22 cellular contexts compared by ENCODE assay signal in genomic region chr7:37908221-37908788, GRCh38. TPM values are rescaled to one million over a fixed set of nuclear protein-coding genes. Genes with fewer than 3 reads are reported as not detected.
A peak's percentile ranks its signal among the peaks of the same experiment; 100 is the strongest.
DNase-seq lines count a peak whose midpoint lies in the region; ATAC-seq and TF ChIP-seq lines count a peak whose summit lies in the region.
"Had no signal": no experiment of that assay in that cellular context is flagged by ENCODE, and none has a peak within 500 bp of the region (broad histone marks: within the 10 kb centered on the region; RNA-seq: fewer than 3 reads in every experiment).

No MANE protein-coding gene starts in this region.

- H3K9me3 ChIP-seq in adipocyte (ENCODE audit: control insufficient read depth, low read length) = no peaks in the 10 kb centered on the region
- no peaks in the 10 kb centered on the region for H3K9me3 ChIP-seq in thoracic aorta
- H3K9me3 ChIP-seq: adrenal gland, right atrium auricular region had no signal

- no peak overlapping the region for H3K27ac Mint-ChIP-seq in Calu3 (ENCODE audit: unreplicated experiment)
- H3K27ac Mint-ChIP-seq: activated T-helper 2 cell treated with anti-CD3 and anti-CD28 coated beads, Interferon-gamma antibody, Interleukin-2, Interleukin-4, amounts not matched to agents 10 μg/mL and 5 μg/mL and 100 μg/mL, durations not matched to agents 14 hours and 24 hours and 36 hours; CD14-positive monocyte; dendritic cell treated with granulocyte-macrophage colony-stimulating factor and Interleukin-4, amounts not matched to agents 40 ng/mL and 50 ng/mL, for 4 days; mesothelial cell of epicardium; T-helper 1 cell treated with Interleukin-12 subunit alpha and Interleukin-12 subunit beta and Interleukin-4 antibody, amounts not matched to agents 30 μg/mL and 1 μg/mL, for 36 hours had no signal

- no peaks in the 10 kb centered on the region for H3K36me3 Mint-ChIP-seq in Calu3 (ENCODE audit: insufficient read depth, unreplicated experiment)
- H3K36me3 Mint-ChIP-seq: CD14-positive monocyte, mesothelial cell of epicardium had no signal

- in situ Hi-C loops in GM13976 (cut with MboI; ENCODE audit: low sequenced_read_pairs, unreplicated experiment) = loop anchor here (10.0 to 25.0 kb wide), 3 partner anchors 196 to 429 kb away; no protein-coding TSS in a partner anchor

- H3K36me3 ChIP-seq in adipocyte (ENCODE audit: control insufficient read depth, insufficient read depth, low read length, severe bottlenecking) (peaks cover 12% of the 10 kb centered on the region), thoracic aorta (no peaks in the 10 kb centered on the region)
- H3K36me3 ChIP-seq: adrenal gland, right atrium auricular region had no signal

- no peak overlapping the region for H3K9ac ChIP-seq in adipocyte (ENCODE audit: low read length)

- CTCF ChIA-PET in Calu3 (lab: Charles Lee) = interaction anchor here (0.8 to 1.3 kb wide), 2 partner anchors 8 to 269 kb away, joined by 3 to 4 read pairs; partner anchors contain the start of gene STARD3NL

- ATAC-seq in thoracic aorta (ENCODE audit: insufficient number of reproducible peaks, low FRiP score, low read depth) = no peak

- H3K27me3 ChIP-seq in adipocyte (replicated peaks; ENCODE audit: control insufficient read depth, insufficient read depth, low read length) (no peaks in the 10 kb centered on the region), thoracic aorta (replicated peaks; ENCODE audit: insufficient read depth) (no peaks in the 10 kb centered on the region)
- H3K27me3 ChIP-seq: adrenal gland, right atrium auricular region had no signal

- no peaks in the 10 kb centered on the region for H3K27me3 Mint-ChIP-seq in Calu3 (ENCODE audit: unreplicated experiment)

- no peaks in the 10 kb centered on the region for H3K9me3 Mint-ChIP-seq in Calu3 (ENCODE audit: low read depth, unreplicated experiment)
- H3K9me3 Mint-ChIP-seq: activated T-helper 2 cell treated with anti-CD3 and anti-CD28 coated beads, Interferon-gamma antibody, Interleukin-2, Interleukin-4, amounts not matched to agents 10 μg/mL and 5 μg/mL and 100 μg/mL, durations not matched to agents 14 hours and 24 hours and 36 hours; CD14-positive monocyte; dendritic cell treated with granulocyte-macrophage colony-stimulating factor and Interleukin-4, amounts not matched to agents 40 ng/mL and 50 ng/mL, for 4 days; mesothelial cell of epicardium; T-helper 1 cell treated with Interleukin-12 subunit alpha and Interleukin-12 subunit beta and Interleukin-4 antibody, amounts not matched to agents 30 μg/mL and 1 μg/mL, for 36 hours had no signal

- BruUV-seq in Calu3 (replicated peaks; lab: Mats Ljungman, UMichigan) = no TSS peak

- TF ChIP-seq CTCF in thoracic aorta (IDR thresholded peaks at IDR 0.05) = no peak
- no peak for TF ChIP-seq CTCF in Calu3 (IDR thresholded peaks at IDR 0.05; ENCODE audit: unreplicated experiment)
- no peak for TF ChIP-seq CTCF in GM13976 (IDR thresholded peaks at IDR 0.05; ENCODE audit: borderline replicate concordance, control extremely low read depth, extremely low read depth, insufficient read depth, missing control alignments)

- H3K4me1 ChIP-seq in adipocyte (ENCODE audit: control insufficient read depth, insufficient read depth, low read length) = peaks cover 16% of the 10 kb centered on the region
- H3K4me1 ChIP-seq in thoracic aorta (ENCODE audit: control insufficient read depth in 1 of 2, low read depth in 2 of 2) = peaks cover 3 to 23% of the 10 kb centered on the region in 2 donors
- H3K4me1 ChIP-seq: adrenal gland, right atrium auricular region had no signal

- no peak overlapping the region for H3K4me3 ChIP-seq in adipocyte (ENCODE audit: low read length)
- no peak overlapping the region for H3K4me3 ChIP-seq in thoracic aorta
- H3K4me3 ChIP-seq: adrenal gland, right atrium auricular region had no signal

- no peaks in the 10 kb centered on the region for H3K4me1 Mint-ChIP-seq in Calu3 (ENCODE audit: low read depth, unreplicated experiment)
- H3K4me1 Mint-ChIP-seq: CD14-positive monocyte had no signal

- H3K27ac ChIP-seq in thoracic aorta = peak overlapping the region; percentile 30 to 39
- H3K27ac ChIP-seq: adrenal gland, HL-60, right atrium auricular region had no signal

- no peak overlapping the region for H3K4me3 Mint-ChIP-seq in Calu3 (ENCODE audit: low read depth, unreplicated experiment)
- H3K4me3 Mint-ChIP-seq: CD14-positive monocyte; dendritic cell treated with granulocyte-macrophage colony-stimulating factor and Interleukin-4, amounts not matched to agents 40 ng/mL and 50 ng/mL, for 4 days; mesothelial cell of epicardium; T-helper 1 cell treated with Interleukin-12 subunit alpha and Interleukin-12 subunit beta and Interleukin-4 antibody, amounts not matched to agents 30 μg/mL and 1 μg/mL, for 36 hours had no signal

- DNase-seq in GM03348 (ENCODE audit: low spot score) = peak; percentile 7
- DNase-seq in adipocyte (ENCODE audit: low read depth) = peak; percentile 71
- peak; percentile 12 for DNase-seq in fibroblast of the conjunctiva (ENCODE audit: low read depth)
- DNase-seq in thoracic aorta (ENCODE audit: low spot score) = no peak
- DNase-seq in Calu3 = no peak
- DNase-seq in MV-4-11 (lab: John Stamatoyannopoulos, UW) = no peak
- DNase-seq in GM13976 (ENCODE audit: low spot score) = no peak
- DNase-seq: adrenal gland, DMS79 treated with DMSO at 0.1 percent for 48 hours, head of caudate nucleus, islet precursor cell, Karpas-422, NCI-H1436 treated with DMSO at 0.1 percent for 48 hours, NCI-H446 treated with DMSO at 0.1 percent for 48 hours, Right ventricle myocardium superior had no signal

- intact Hi-C loops in Calu3 (cut with micrococcal nuclease; ENCODE audit: unreplicated experiment) = no loop called here

RNA-seq across cellular contexts. Expression of gene SFRP4, which starts 8.3 kb away (rescaled TPM):
- 10 to 100 TPM; 53.3 to 81.6 TPM for total RNA-seq in thoracic aorta
- total RNA-seq in Calu3 (2022) = not detected in 2 replicates
- total RNA-seq: activated T-helper 2 cell treated with anti-CD3 and anti-CD28 coated beads, Interferon-gamma antibody, Interleukin-2, Interleukin-4, amounts not matched to agents 10 μg/mL and 5 μg/mL and 100 μg/mL, durations not matched to agents 14 hours and 24 hours and 36 hours had no signal

RNA-seq across cellular contexts. Expression of gene EPDR1, which starts 12.1 kb away (rescaled TPM):
- total RNA-seq in thoracic aorta (10 to 100 TPM; 59.3 to 98.8 TPM), Calu3 (2022) (51.8 and 60.5 TPM in 2 replicates)

RNA-seq across cellular contexts. Expression of gene NME8, which starts 59.9 kb away (rescaled TPM):
- total RNA-seq in thoracic aorta (not detected), Calu3 (2022) (not detected in 2 replicates)
- total RNA-seq: activated T-helper 2 cell treated with anti-CD3 and anti-CD28 coated beads, Interferon-gamma antibody, Interleukin-2, Interleukin-4, amounts not matched to agents 10 μg/mL and 5 μg/mL and 100 μg/mL, durations not matched to agents 14 hours and 24 hours and 36 hours; adrenal gland; right atrium auricular region; Right ventricle myocardium superior had no signal

Comparison
In these comparisons a context has a peak if more than half of its experiments do, and no peak if none do; other contexts are left out.
1. DNase-seq: peak in GM03348 (single experiment), adipocyte (single experiment) and fibroblast of the conjunctiva (single experiment); none in thoracic aorta (single experiment), Calu3 (single experiment), MV-4-11 (single experiment) and GM13976 (single experiment).
2. RNA of gene SFRP4, which starts 8.3 kb away (total RNA-seq): 53.3 to 81.6 TPM in thoracic aorta; not detected in Calu3; every median in the first group is over 10 times any median in the second.